ENCODE assay signal across 17 cellular contexts in the genomic region with DNA sequence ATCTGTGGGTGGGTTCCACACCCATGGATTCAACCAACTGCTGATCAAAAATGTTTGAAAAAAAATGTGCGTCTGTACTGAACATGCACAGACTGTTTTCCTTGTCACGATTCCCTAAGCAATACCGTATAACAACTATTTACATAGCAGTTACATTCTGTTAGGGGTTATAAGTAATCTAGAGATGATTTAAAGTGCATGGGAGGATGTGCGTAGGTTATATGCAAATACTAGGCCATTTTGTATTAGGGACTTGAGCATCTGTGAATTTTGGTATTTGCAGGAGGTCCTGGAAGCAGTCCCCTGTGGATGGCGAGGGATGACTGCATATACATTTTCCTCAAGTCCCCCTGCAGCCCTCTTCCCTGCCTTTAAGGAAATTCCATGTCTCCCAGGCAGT.
DNase-seq lines count a peak whose midpoint lies in the region; ATAC-seq, FAIRE-seq and TF ChIP-seq lines count a peak whose summit lies in the region.
"Had no signal": no experiment of that assay in that cellular context is flagged by ENCODE, and none has a peak within 500 bp of the region (broad histone marks: within the 10 kb centered on the region; RNA-seq: fewer than 3 reads in every experiment).

No MANE protein-coding gene starts in this region.

- TF ChIP-seq POLR2A in prostate gland (IDR thresholded peaks at IDR 0.05) = no peak

- FAIRE-seq in HTR-8/SVneo (lab: Jason Lieb, UNC) = peak; percentile 92
- FAIRE-seq: D721Med, G401.6 had no signal

- peak overlapping the region in 3 of 5 experiments; percentile 9 to 73 (median 43) for H3K27ac Mint-ChIP-seq in brain
- H3K27ac Mint-ChIP-seq in nephron progenitor cell = peak overlapping the region; percentile 36
- no peak overlapping the region for H3K27ac Mint-ChIP-seq in activated CD4-positive, alpha-beta T cell treated with anti-CD3 and anti-CD28 coated beads, Interleukin-2, amount 10 ng/mL, durations not matched to agents 7 days and 5 days
- H3K27ac Mint-ChIP-seq: CD4-positive, alpha-beta T cell; HFFc6 had no signal

- no peak for ATAC-seq in HG03469 (IDR thresholded peaks at IDR 0.05; ENCODE audit: unreplicated experiment)

- no peak for TF ChIP-seq CTCF in OCI-LY3 (IDR thresholded peaks at IDR 0.05; ENCODE audit: low read depth, low read length)
- no peak for TF ChIP-seq CTCF in brain (conservative IDR thresholded peaks at IDR 0.05)
- no peak for TF ChIP-seq CTCF in nephron progenitor cell (IDR thresholded peaks at IDR 0.05)
- no peak for TF ChIP-seq CTCF in prostate gland (IDR thresholded peaks at IDR 0.05)

- H4K20me1 ChIP-seq in OCI-LY3 (ENCODE audit: insufficient read depth, low read length) = no peaks in the 10 kb centered on the region

- intact Hi-C loops in prostate gland (cut with DNase I) = no loop called here

- H3K4me3 Mint-ChIP-seq in brain (peak overlapping the region in 2 of 5 experiments; percentile 1 to 62), nephron progenitor cell (no peak overlapping the region)
- no peak overlapping the region for H3K4me3 Mint-ChIP-seq in activated CD4-positive, alpha-beta T cell treated with anti-CD3 and anti-CD28 coated beads, Interleukin-2, amount 10 ng/mL, durations not matched to agents 7 days and 5 days
- H3K4me3 Mint-ChIP-seq: CD4-positive, alpha-beta T cell; HFFc6 had no signal

- peak overlapping the region; percentile 65 for H2AFZ ChIP-seq in OCI-LY3 (ENCODE audit: low read depth, low read length)

- no peak for DNase-seq in HTR-8/SVneo (ENCODE audit: insufficient read length, low spot score)
- DNase-seq in nephron progenitor cell = no peak
- no peak for DNase-seq in activated CD4-positive, alpha-beta T cell treated with anti-CD3 and anti-CD28 coated beads, Interleukin-2, amount 10 ng/mL, durations not matched to agents 7 days and 5 days
- DNase-seq in prostate gland (ENCODE audit: low spot score) = no peak
- no peak for DNase-seq in activated CD4-positive, CD25-positive, alpha-beta regulatory T cell (lab: John Stamatoyannopoulos, UW)
- DNase-seq: BE2C; Caco-2; CD4-positive, alpha-beta T cell; GOT3; H7; HFFc6 had no signal

- H3K9me3 ChIP-seq in OCI-LY3 (ENCODE audit: insufficient read depth, low read length) = no peaks in the 10 kb centered on the region
- H3K9me3 ChIP-seq in prostate gland = no peaks in the 10 kb centered on the region
- H3K9me3 ChIP-seq: BE2C, Caco-2 had no signal

- H3K9me3 Mint-ChIP-seq in brain (peaks cover 0 to 11% (median 0%) of the 10 kb centered on the region in 5 experiments), nephron progenitor cell (no peaks in the 10 kb centered on the region)
- no peaks in the 10 kb centered on the region for H3K9me3 Mint-ChIP-seq in activated CD4-positive, alpha-beta T cell treated with anti-CD3 and anti-CD28 coated beads, Interleukin-2, amount 10 ng/mL, durations not matched to agents 7 days and 5 days
- H3K9me3 Mint-ChIP-seq: CD4-positive, alpha-beta T cell; HFFc6 had no signal

- H3K27me3 ChIP-seq in OCI-LY3 (ENCODE audit: low read depth, low read length) = no peaks in the 10 kb centered on the region
- H3K27me3 ChIP-seq in prostate gland (replicated peaks; ENCODE audit: insufficient read depth) = no peaks in the 10 kb centered on the region
- H3K27me3 ChIP-seq: BE2C had no signal

- no peaks in the 10 kb centered on the region for H3K36me3 Mint-ChIP-seq in brain
- H3K36me3 Mint-ChIP-seq in nephron progenitor cell (ENCODE audit: low read depth) = no peaks in the 10 kb centered on the region
- H3K36me3 Mint-ChIP-seq in activated CD4-positive, alpha-beta T cell treated with anti-CD3 and anti-CD28 coated beads, Interleukin-2, amount 10 ng/mL, durations not matched to agents 7 days and 5 days (ENCODE audit: low read depth) = no peaks in the 10 kb centered on the region

- POLR2A ChIA-PET in activated CD4-positive, alpha-beta T cell treated with anti-CD3 and anti-CD28 coated beads, Interleukin-2, amount 10 ng/mL, durations not matched to agents 7 days and 5 days (lab: Charles Lee) = no interaction called here

- H3K4me2 ChIP-seq in OCI-LY3 (ENCODE audit: low read length) = peak overlapping the region; percentile 84

- H3K9ac ChIP-seq in OCI-LY3 (ENCODE audit: low read length) = peak overlapping the region; percentile 76

- H3K36me3 ChIP-seq in OCI-LY3 (replicated peaks; ENCODE audit: low read depth, low read length) (no peaks in the 10 kb centered on the region), prostate gland (no peaks in the 10 kb centered on the region)
- H3K36me3 ChIP-seq: BE2C had no signal

- CTCF ChIA-PET in activated CD4-positive, alpha-beta T cell treated with anti-CD3 and anti-CD28 coated beads, Interleukin-2, amount 10 ng/mL, durations not matched to agents 7 days and 5 days (lab: Charles Lee) = no interaction called here

- H3K27me3 Mint-ChIP-seq in brain (peaks cover 17% of the 10 kb centered on the region), nephron progenitor cell (ENCODE audit: low read depth, poor library complexity) (no peaks in the 10 kb centered on the region)
- H3K27me3 Mint-ChIP-seq in activated CD4-positive, alpha-beta T cell treated with anti-CD3 and anti-CD28 coated beads, Interleukin-2, amount 10 ng/mL, durations not matched to agents 7 days and 5 days = peaks cover 8% of the 10 kb centered on the region

- H3K4me1 Mint-ChIP-seq in brain (peaks cover 33% of the 10 kb centered on the region), nephron progenitor cell (peaks cover 40% of the 10 kb centered on the region)
- H3K4me1 Mint-ChIP-seq in activated CD4-positive, alpha-beta T cell treated with anti-CD3 and anti-CD28 coated beads, Interleukin-2, amount 10 ng/mL, durations not matched to agents 7 days and 5 days = peaks cover 8% of the 10 kb centered on the region

- peak overlapping the region; percentile 59 for H3K4me3 ChIP-seq in OCI-LY3 (ENCODE audit: low read length)
- H3K4me3 ChIP-seq in prostate gland = no peak overlapping the region

- H3K27ac ChIP-seq in OCI-LY3 (ENCODE audit: low read length) (peak overlapping the region; percentile 90), prostate gland (no peak overlapping the region)
- H3K27ac ChIP-seq: C4-2B had no signal

- H3K79me2 ChIP-seq in OCI-LY3 (ENCODE audit: low read length) = no peaks in the 10 kb centered on the region

- H3K4me1 ChIP-seq in OCI-LY3 (ENCODE audit: low read length) (peaks cover 44% of the 10 kb centered on the region), prostate gland (replicated peaks) (no peaks in the 10 kb centered on the region)
- H3K4me1 ChIP-seq: BE2C had no signal

- 64% methylated on average over 5 of the region's 5 CpGs for WGBS in prostate gland
